In genomic region chr10:24007359-24007758, GRCh38 we compare ENCODE assay signal across 19 cellular contexts.
DNase-seq lines count a peak whose midpoint lies in the region; FAIRE-seq and TF ChIP-seq lines count a peak whose summit lies in the region.
"Had no signal": no experiment of that assay in that cellular context is flagged by ENCODE, and none has a peak within 500 bp of the region (broad histone marks: within the 10 kb centered on the region; RNA-seq: fewer than 3 reads in every experiment).

No MANE protein-coding gene starts in this region.

- H2AFZ ChIP-seq in astrocyte (ENCODE audit: low read depth, low read length): no peak overlapping the region
- H2AFZ ChIP-seq: GM23248 had no signal

- TF ChIP-seq EP300 in ovary (IDR thresholded peaks at IDR 0.05): no peak

- H3K4me1 Mint-ChIP-seq in astrocyte (ENCODE audit: low read depth, unreplicated experiment) (peaks cover 22% of the 10 kb centered on the region), nephron (peaks cover 46% of the 10 kb centered on the region)
- no peaks in the 10 kb centered on the region for H3K4me1 Mint-ChIP-seq in T-helper 2 cell treated with Interferon-gamma antibody and Interleukin-4, amounts not matched to agents 5 μg/mL and 100 μg/mL, for 36 hours (ENCODE audit: low read depth)
- H3K4me1 Mint-ChIP-seq: B cell had no signal

- H3K27me3 ChIP-seq in left ventricle myocardium inferior (ENCODE audit: low read depth) (no peaks in the 10 kb centered on the region), right atrium auricular region (no peaks in the 10 kb centered on the region), astrocyte (ENCODE audit: insufficient read depth, low read length) (no peaks in the 10 kb centered on the region), ovary (no peaks in the 10 kb centered on the region)

- no peak for FAIRE-seq in astrocyte (lab: Jason Lieb, UNC)
- FAIRE-seq: A204.1, D721Med, G401.6, GM12891, H54 had no signal

- 70 to 80% (median 76%) methylated on average over 3 of the region's 3 CpGs for WGBS in ovary, 3 donors

- no peaks in the 10 kb centered on the region for H3K9me3 Mint-ChIP-seq in astrocyte (ENCODE audit: unreplicated experiment)
- H3K9me3 Mint-ChIP-seq in nephron: no peaks in the 10 kb centered on the region
- H3K9me3 Mint-ChIP-seq in T-helper 2 cell treated with Interferon-gamma antibody and Interleukin-4, amounts not matched to agents 5 μg/mL and 100 μg/mL, for 36 hours: no peaks in the 10 kb centered on the region

- H3K4me1 ChIP-seq in left ventricle myocardium inferior (peaks cover 27% of the 10 kb centered on the region), right atrium auricular region (peaks cover 0 to 17% of the 10 kb centered on the region in 2 donors), astrocyte (ENCODE audit: insufficient read depth, low read length) (peaks cover 23% of the 10 kb centered on the region), ovary (ENCODE audit: insufficient read depth) (no peaks in the 10 kb centered on the region)

- no peaks in the 10 kb centered on the region for H4K20me1 ChIP-seq in astrocyte (ENCODE audit: insufficient read depth, low read length)

- H3K9me3 ChIP-seq in left ventricle myocardium inferior (replicated peaks): no peaks in the 10 kb centered on the region
- H3K9me3 ChIP-seq in right atrium auricular region: no peaks in the 10 kb centered on the region
- no peaks in the 10 kb centered on the region for H3K9me3 ChIP-seq in astrocyte (ENCODE audit: insufficient read depth, low read depth, low read length)
- no peaks in the 10 kb centered on the region for H3K9me3 ChIP-seq in ovary

- peak overlapping the region; percentile 70 for H3K27ac ChIP-seq in left ventricle myocardium inferior (replicated peaks)
- H3K27ac ChIP-seq in right atrium auricular region: peak overlapping the region in 1 of 2 donors; percentile 25
- H3K27ac ChIP-seq in astrocyte (ENCODE audit: low read depth, low read length): no peak overlapping the region
- H3K27ac ChIP-seq in ovary: no peak overlapping the region
- H3K27ac ChIP-seq: GM23248, HL-60 had no signal

- no peak overlapping the region for H3K4me2 ChIP-seq in astrocyte (ENCODE audit: low read length)

- no peak for TF ChIP-seq POLR2A in ovary (IDR thresholded peaks at IDR 0.05)

- H3K27me3 Mint-ChIP-seq in astrocyte (ENCODE audit: low read depth, unreplicated experiment): no peaks in the 10 kb centered on the region
- H3K27me3 Mint-ChIP-seq in nephron (ENCODE audit: low read depth): no peaks in the 10 kb centered on the region
- H3K27me3 Mint-ChIP-seq in T-helper 2 cell treated with Interferon-gamma antibody and Interleukin-4, amounts not matched to agents 5 μg/mL and 100 μg/mL, for 36 hours (ENCODE audit: low read depth): no peaks in the 10 kb centered on the region

- no peaks in the 10 kb centered on the region for H3K36me3 Mint-ChIP-seq in astrocyte (ENCODE audit: low read depth, unreplicated experiment)
- no peaks in the 10 kb centered on the region for H3K36me3 Mint-ChIP-seq in nephron (ENCODE audit: low read depth)
- no peaks in the 10 kb centered on the region for H3K36me3 Mint-ChIP-seq in T-helper 2 cell treated with Interferon-gamma antibody and Interleukin-4, amounts not matched to agents 5 μg/mL and 100 μg/mL, for 36 hours (ENCODE audit: low read depth)

- H3K4me3 ChIP-seq in left ventricle myocardium inferior: no peak overlapping the region
- no peak overlapping the region for H3K4me3 ChIP-seq in right atrium auricular region
- no peak overlapping the region for H3K4me3 ChIP-seq in astrocyte (ENCODE audit: insufficient read depth, low read depth, low read length)
- H3K4me3 ChIP-seq in ovary: no peak overlapping the region
- H3K4me3 ChIP-seq: GM23248 had no signal

- H3K36me3 ChIP-seq in left ventricle myocardium inferior (no peaks in the 10 kb centered on the region), right atrium auricular region (no peaks in the 10 kb centered on the region), astrocyte (ENCODE audit: insufficient read depth, low read length) (no peaks in the 10 kb centered on the region), ovary (no peaks in the 10 kb centered on the region)

- TF ChIP-seq CTCF in left ventricle myocardium inferior (IDR thresholded peaks at IDR 0.05; ENCODE audit: borderline replicate concordance) (no peak), right atrium auricular region (IDR thresholded peaks at IDR 0.05) (no peak), astrocyte (IDR thresholded peaks at IDR 0.05; ENCODE audit: insufficient read depth, low read depth, low read length) (no peak), nephron (IDR thresholded peaks at IDR 0.05; ENCODE audit: unreplicated experiment in 3 of 3) (no peak), ovary (IDR thresholded peaks at IDR 0.05) (no peak)

- DNase-seq in left ventricle myocardium inferior (no peak), right atrium auricular region (ENCODE audit: low spot score) (no peak), astrocyte (ENCODE audit: low read depth) (peak; percentile 65), T-helper 2 cell (no peak), ovary (no peak)
- no peak for DNase-seq in T-helper 2 cell treated with Interferon-gamma antibody and Interleukin-4, amounts not matched to agents 5 μg/mL and 100 μg/mL, for 36 hours (ENCODE audit: low spot score)
- DNase-seq: C1 segment of cervical spinal cord; CD4-positive, alpha-beta T cell; DMS153; EL; GM23248 had no signal

- intact Hi-C loops in left ventricle myocardium inferior (cut with micrococcal nuclease): no loop called here
- intact Hi-C loops in ovary (cut with DNase I): no loop called here

- no peak overlapping the region for H3K9ac ChIP-seq in astrocyte (ENCODE audit: low read length)
- H3K9ac ChIP-seq: GM23248 had no signal

- no peaks in the 10 kb centered on the region for H3K79me2 ChIP-seq in astrocyte (ENCODE audit: insufficient read depth, low read length)

- no peak overlapping the region for H3K4me3 Mint-ChIP-seq in astrocyte (ENCODE audit: unreplicated experiment)
- peak overlapping the region in 2 of 3 experiments; percentile 30 to 46 for H3K4me3 Mint-ChIP-seq in nephron
- no peak overlapping the region for H3K4me3 Mint-ChIP-seq in T-helper 2 cell treated with Interferon-gamma antibody and Interleukin-4, amounts not matched to agents 5 μg/mL and 100 μg/mL, for 36 hours
- H3K4me3 Mint-ChIP-seq: B cell; CD4-positive, alpha-beta T cell had no signal

- H3K27ac Mint-ChIP-seq in astrocyte (ENCODE audit: unreplicated experiment): no peak overlapping the region
- H3K27ac Mint-ChIP-seq in nephron: peak overlapping the region; percentile 90 to 96 (median 95)
- no peak overlapping the region for H3K27ac Mint-ChIP-seq in T-helper 2 cell treated with Interferon-gamma antibody and Interleukin-4, amounts not matched to agents 5 μg/mL and 100 μg/mL, for 36 hours
- H3K27ac Mint-ChIP-seq: B cell; CD4-positive, alpha-beta T cell had no signal

Comparison
In these comparisons a context has a peak if more than half of its experiments do, and no peak if none do; other contexts are left out.
1. H3K27ac Mint-ChIP-seq: peak in nephron (3 of 3); none in astrocyte (single experiment) and T-helper 2 cell treated with Interferon-gamma antibody and Interleukin-4, amounts not matched to agents 5 μg/mL and 100 μg/mL, for 36 hours (single experiment).
2. H3K4me3 Mint-ChIP-seq: peak in nephron (2 of 3); none in astrocyte (single experiment) and T-helper 2 cell treated with Interferon-gamma antibody and Interleukin-4, amounts not matched to agents 5 μg/mL and 100 μg/mL, for 36 hours (single experiment).